Comparison of ENCODE assay signal across 22 cellular contexts in genomic region chr7:148261523-148261922, GRCh38.
"Had no signal": no experiment of that assay in that cellular context is flagged by ENCODE, and none has a peak within 500 bp of the region (broad histone marks: within the 10 kb centered on the region; RNA-seq: fewer than 3 reads in every experiment).

No MANE protein-coding gene starts in this region.

- H3K27me3 ChIP-seq: brain microvascular endothelial cell had no signal

- H3K27ac ChIP-seq: brain microvascular endothelial cell, epithelial cell of prostate, VCaP had no signal

- H3K36me3 ChIP-seq: brain microvascular endothelial cell had no signal

- ATAC-seq: activated CD4-positive, CD25-positive, alpha-beta regulatory T cell treated with anti-CD3 and anti-CD28 coated beads, Interleukin-2, amount 50 U/mL, for 24 hours; activated T-cell treated with anti-CD3 and anti-CD28 coated beads, Interleukin-2, amount 50 U/mL, for 4 hours; activated T-helper 17 cell treated with anti-CD3 and anti-CD28 coated beads, Interleukin-2, amount 50 U/mL, for 72 hours had no signal

- DNase-seq: activated B cell treated with CpG ODN at 0.5 μM for 24 hours; activated CD4-positive, alpha-beta T cell treated with anti-CD3 and anti-CD28 coated beads for 48 hours; activated CD4-positive, alpha-beta T cell treated with anti-CD3 and anti-CD28 coated beads, Interleukin-2, amount 50 U/mL, for 1 hour; activated CD4-positive, alpha-beta T cell treated with anti-CD3 and anti-CD28 coated beads, Interleukin-2, amount 50 U/mL, for 48 hours; activated CD8-positive, alpha-beta memory T cell treated with anti-CD3 and anti-CD28 coated beads for 24 hours; activated CD8-positive, alpha-beta T cell treated with anti-CD3 and anti-CD28 coated beads for 36 hours; activated effector memory CD4-positive, alpha-beta T cell treated with Interleukin-2 at 50 U/mL for 16 hours; activated gamma-delta T cell treated with Interleukin-2 at 50 U/mL for 16 hours; activated naive CD4-positive, alpha-beta T cell treated with anti-CD3 and anti-CD28 coated beads, Interleukin-2, amount 50 U/mL, for 16 hours; activated naive CD4-positive, alpha-beta T cell treated with Interleukin-2 at 50 U/mL for 16 hours; activated T-cell treated with anti-CD3 and anti-CD28 coated beads, Interleukin-2, amount 50 U/mL, for 4 hours; amniotic stem cell; brain microvascular endothelial cell; caudate nucleus; effector CD8-positive, alpha-beta T cell; foreskin fibroblast; glutamatergic neuron; T-helper 2 cell had no signal
